ENCODE assay signal across 10 cellular contexts in genomic region chr14:95140060-95140858, GRCh38. TPM values are rescaled to one million over a fixed set of nuclear protein-coding genes. Genes with fewer than 3 reads are reported as not detected.
DNase-seq lines count a peak whose midpoint lies in the region; ATAC-seq, FAIRE-seq and TF ChIP-seq lines count a peak whose summit lies in the region.
"Had no signal": no experiment of that assay in that cellular context is flagged by ENCODE, and none has a peak within 500 bp of the region (broad histone marks: within the 10 kb centered on the region; RNA-seq: fewer than 3 reads in every experiment).

No MANE protein-coding gene starts in this region.

- DNase-seq in GM12891 (ENCODE audit: insufficient read length, low spot score) (no peak), OCI-LY7 (ENCODE audit: low spot score) (peak; percentile 54), fibroblast of gingiva (ENCODE audit: low read depth) (peak; percentile 54), HK-2 (ENCODE audit: unreplicated experiment) (no peak)
- DNase-seq: NCI-H526 treated with DMSO at 0.1 percent for 48 hours had no signal

- H3K4me1 ChIP-seq in OCI-LY7 (ENCODE audit: insufficient read depth, low read length, poor library complexity, severe bottlenecking) (peaks cover 58% of the 10 kb centered on the region), skeletal muscle satellite cell (ENCODE audit: control insufficient read depth, insufficient read depth, low read length) (peaks cover 4% of the 10 kb centered on the region)

- H3K9ac ChIP-seq in skeletal muscle satellite cell (ENCODE audit: low read depth, low read length) = peak overlapping the region; percentile 0

- no peak overlapping the region; the same call in 1 of the 2 replicates for H2AFZ ChIP-seq in OCI-LY7 (ENCODE audit: low read length)

- H3K4me3 ChIP-seq in OCI-LY7 (ENCODE audit: low read depth, low read length, poor library complexity, severe bottlenecking) = peak overlapping the region; percentile 47
- no peak overlapping the region for H3K4me3 ChIP-seq in skeletal muscle satellite cell (ENCODE audit: low read length)
- H3K4me3 ChIP-seq: lung had no signal

- no peaks in the 10 kb centered on the region for H3K27me3 ChIP-seq in skeletal muscle satellite cell (ENCODE audit: control insufficient read depth, insufficient read depth, low read length)

- POLR2A ChIA-PET in OCI-LY7 (lab: Charles Lee) = interaction anchor here (0.7 to 1.9 kb wide), 6 partner anchors 9 to 341 kb away, joined by 3 to 6 read pairs (median 5); partner anchors contain the start of gene DICER1

- FAIRE-seq in GM12891 (lab: Jason Lieb, UNC) = peak; percentile 79

- TF ChIP-seq POLR2A in GM12891 (IDR thresholded peaks at IDR 0.05; ENCODE audit: low read depth, low read length) = no peak

- peak overlapping the region; percentile 69 for H3K27ac ChIP-seq in OCI-LY7 (ENCODE audit: low read depth, low read length, poor library complexity, severe bottlenecking)

- H3K9me2 ChIP-seq in OCI-LY7 (ENCODE audit: insufficient read depth, low read length) = no peaks in the 10 kb centered on the region

- BruUV-seq in OCI-LY7 (replicated peaks; lab: Mats Ljungman, UMichigan) = no TSS peak

- H3K4me2 ChIP-seq in OCI-LY7 (ENCODE audit: low read length) (peak overlapping the region; percentile 72), skeletal muscle satellite cell (ENCODE audit: low read length) (no peak overlapping the region)

- H3K36me3 ChIP-seq in OCI-LY7 (ENCODE audit: insufficient read depth, low read length) (peaks cover 30% of the 10 kb centered on the region), skeletal muscle satellite cell (ENCODE audit: insufficient read depth, low read length) (no peaks in the 10 kb centered on the region)

- ATAC-seq in HG02763 (IDR thresholded peaks at IDR 0.05; ENCODE audit: unreplicated experiment) = no peak
- ATAC-seq in GM18511 (IDR thresholded peaks at IDR 0.05; ENCODE audit: unreplicated experiment) = no peak
- no peak for ATAC-seq in HG02798 (IDR thresholded peaks at IDR 0.05; ENCODE audit: poor library complexity, unreplicated experiment)

- intact Hi-C loops in OCI-LY7 (cut with micrococcal nuclease; ENCODE audit: unreplicated experiment) = no loop called here

- CTCF ChIA-PET in OCI-LY7 (lab: Charles Lee; ENCODE audit: unreplicated experiment) = no interaction called here

- no peak for TF ChIP-seq CTCF in OCI-LY7 (conservative IDR thresholded peaks at IDR 0.05; ENCODE audit: low read length)

- H4K20me1 ChIP-seq in OCI-LY7 (ENCODE audit: insufficient read depth, low read length) = peaks cover 8% of the 10 kb centered on the region; the same call in 1 of the 2 replicates

- H3K9me3 ChIP-seq in OCI-LY7 (ENCODE audit: low read length) = peaks cover 10% of the 10 kb centered on the region; the same call in 1 of the 2 replicates
- no peaks in the 10 kb centered on the region for H3K9me3 ChIP-seq in skeletal muscle satellite cell (replicated peaks; ENCODE audit: low read length)

- peaks cover 94% of the 10 kb centered on the region for H3K79me2 ChIP-seq in OCI-LY7 (ENCODE audit: insufficient read depth, low read depth, low read length)

TF ChIP-seq in GM12891, 5 proteins besides CTCF, POLR2A, EP300 and RAD21:
- no peak for TF ChIP-seq PAX5 (IDR thresholded peaks at IDR 0.05; ENCODE audit: insufficient read depth, low read length, severe bottlenecking)
- TF ChIP-seq SPI1 (IDR thresholded peaks at IDR 0.05; ENCODE audit: low read depth, low read length) = peak; percentile 63

RNA-seq across cellular contexts. Expression of gene DICER1, which starts 17.1 kb away (rescaled TPM):
- polyA plus RNA-seq in GM12891 (2012; ENCODE audit: low read depth, missing spikeins) = 16.7 TPM
- total RNA-seq in OCI-LY7 (2014; rRNA removed; shearing (Covaris generic)) = 60.3 and 84.9 TPM in 2 replicates
- total RNA-seq in OCI-LY7 (2022) = 62.2 and 70.5 TPM in 2 replicates
- 29.2 and 30.6 TPM in 2 replicates for total RNA-seq in skeletal muscle satellite cell (2012; rRNA removed)

Comparison
In these comparisons a context has a peak if more than half of its experiments do, and no peak if none do; other contexts are left out.
1. DNase-seq: peak in OCI-LY7 (single experiment) and fibroblast of gingiva (single experiment); none in GM12891 (single experiment) and HK-2 (single experiment).